ENCODE assay signal across 20 cellular contexts in genomic region chr3:123627673-123628670, GRCh38. TPM values are rescaled to one million over a fixed set of nuclear protein-coding genes. Genes with fewer than 3 reads are reported as not detected.
DNase-seq lines count a peak whose midpoint lies in the region; ATAC-seq and TF ChIP-seq lines count a peak whose summit lies in the region.
"Had no signal": no experiment of that assay in that cellular context is flagged by ENCODE, and none has a peak within 500 bp of the region (broad histone marks: within the 10 kb centered on the region; RNA-seq: fewer than 3 reads in every experiment).

No MANE protein-coding gene starts in this region.

- no peak overlapping the region for H3K4me3 ChIP-seq in right atrium auricular region
- H3K4me3 ChIP-seq in epithelial cell of esophagus (ENCODE audit: low read length): no peak overlapping the region
- peak overlapping the region in 1 of 2 donors; percentile 3 for H3K4me3 ChIP-seq in muscle layer of colon (ENCODE audit: low read depth in 1 of 2, low read length in 2 of 2)
- no peak overlapping the region for H3K4me3 ChIP-seq in uterus

- no peak for TF ChIP-seq CTCF in right atrium auricular region (IDR thresholded peaks at IDR 0.05)
- no peak for TF ChIP-seq CTCF in epithelial cell of esophagus (IDR thresholded peaks at IDR 0.05; ENCODE audit: insufficient read depth, low read depth, low read length, missing control alignments)
- TF ChIP-seq CTCF in uterus (IDR thresholded peaks at IDR 0.05): no peak

- intact Hi-C loops in Right ventricle myocardium superior (cut with DNase I) (no loop called here), uterus (cut with DNase I; ENCODE audit: low total_unique reads) (no loop called here)

- peak; percentile 83 for ATAC-seq in Right ventricle myocardium superior (ENCODE audit: poor library complexity)
- ATAC-seq in GM19328 (IDR thresholded peaks at IDR 0.05; ENCODE audit: unreplicated experiment): no peak
- ATAC-seq in GM21423 (IDR thresholded peaks at IDR 0.05; ENCODE audit: unreplicated experiment): no peak
- no peak for ATAC-seq in HG03108 (IDR thresholded peaks at IDR 0.05; ENCODE audit: unreplicated experiment)
- ATAC-seq: stimulated activated naive CD8-positive, alpha-beta T cell treated with anti-CD3 and anti-CD28 coated beads, Interleukin-15, Interleukin-2, amounts not matched to agents 100 U/mL and 50 U/mL, for 24 hours; WTC11 had no signal

- no peaks in the 10 kb centered on the region for H3K27me3 ChIP-seq in right atrium auricular region
- H3K27me3 ChIP-seq in muscle layer of colon (ENCODE audit: control insufficient read depth in 1 of 2, insufficient read depth in 2 of 2, low read length in 2 of 2): no peaks in the 10 kb centered on the region
- H3K27me3 ChIP-seq in uterus: no peaks in the 10 kb centered on the region

- TF ChIP-seq POLR2A in uterus (IDR thresholded peaks at IDR 0.05): no peak

- no peak overlapping the region for H3K27ac ChIP-seq in right atrium auricular region
- peak overlapping the region; percentile 79 for H3K27ac ChIP-seq in muscle layer of colon (ENCODE audit: low read depth, low read length)
- peak overlapping the region; percentile 54 to 77 for H3K27ac ChIP-seq in uterus

- H3K36me3 ChIP-seq in right atrium auricular region (no peaks in the 10 kb centered on the region), muscle layer of colon (ENCODE audit: insufficient read depth, low read length) (peaks cover 67% of the 10 kb centered on the region), uterus (no peaks in the 10 kb centered on the region)

- DNase-seq in Right ventricle myocardium superior: peak; percentile 55
- no peak for DNase-seq in right atrium auricular region (ENCODE audit: low spot score)
- peak; percentile 34 for DNase-seq in epithelial cell of esophagus (ENCODE audit: low read depth)
- DNase-seq in uterus: peak; percentile 47 to 63
- DNase-seq: ACHN; CD4-positive, CD25-positive, alpha-beta regulatory T cell; DMS79 treated with DMSO at 0.1 percent for 48 hours; effector memory CD4-positive, alpha-beta T cell; HCEC 1CT; naive B cell; NCI-H187; NCI-H524 treated with DMSO at 0.1 percent for 48 hours; SIG-M5; stimulated activated CD4-positive, alpha-beta T cell treated with anti-CD3 and anti-CD28 coated beads, Interleukin-15, amount 100 ng/mL, for 24 hours; stimulated activated naive CD8-positive, alpha-beta T cell treated with anti-CD3 and anti-CD28 coated beads, Interleukin-15, Interleukin-2, amounts not matched to agents 100 U/mL and 50 U/mL, for 24 hours had no signal

- H3K4me1 ChIP-seq in right atrium auricular region (peaks cover 0 to 19% of the 10 kb centered on the region in 2 donors), muscle layer of colon (ENCODE audit: insufficient read depth, low read length) (peaks cover 63% of the 10 kb centered on the region), uterus (no peaks in the 10 kb centered on the region)

- H3K9me3 ChIP-seq in right atrium auricular region (no peaks in the 10 kb centered on the region), muscle layer of colon (ENCODE audit: low read length) (no peaks in the 10 kb centered on the region), uterus (no peaks in the 10 kb centered on the region)

- H3K9ac ChIP-seq in muscle layer of colon (ENCODE audit: low read length): no peak overlapping the region

RNA-seq across cellular contexts. Expression of gene HACD2, which starts 43.1 kb away (rescaled TPM):
- total RNA-seq in Right ventricle myocardium superior (9.1 TPM), right atrium auricular region (10 to 100 TPM; 22.7 to 28.6 TPM), uterus (10 to 100 TPM; 21.5 to 38.0 (median 28.8) TPM)

Comparison
In these comparisons a context has a peak if more than half of its experiments do, and no peak if none do; other contexts are left out.
1. H3K27ac ChIP-seq: peak in muscle layer of colon (single experiment) and uterus (2 of 2); none in right atrium auricular region (0 of 2).